Comparison of ENCODE assay signal across 8 cellular contexts in the genomic region with DNA sequence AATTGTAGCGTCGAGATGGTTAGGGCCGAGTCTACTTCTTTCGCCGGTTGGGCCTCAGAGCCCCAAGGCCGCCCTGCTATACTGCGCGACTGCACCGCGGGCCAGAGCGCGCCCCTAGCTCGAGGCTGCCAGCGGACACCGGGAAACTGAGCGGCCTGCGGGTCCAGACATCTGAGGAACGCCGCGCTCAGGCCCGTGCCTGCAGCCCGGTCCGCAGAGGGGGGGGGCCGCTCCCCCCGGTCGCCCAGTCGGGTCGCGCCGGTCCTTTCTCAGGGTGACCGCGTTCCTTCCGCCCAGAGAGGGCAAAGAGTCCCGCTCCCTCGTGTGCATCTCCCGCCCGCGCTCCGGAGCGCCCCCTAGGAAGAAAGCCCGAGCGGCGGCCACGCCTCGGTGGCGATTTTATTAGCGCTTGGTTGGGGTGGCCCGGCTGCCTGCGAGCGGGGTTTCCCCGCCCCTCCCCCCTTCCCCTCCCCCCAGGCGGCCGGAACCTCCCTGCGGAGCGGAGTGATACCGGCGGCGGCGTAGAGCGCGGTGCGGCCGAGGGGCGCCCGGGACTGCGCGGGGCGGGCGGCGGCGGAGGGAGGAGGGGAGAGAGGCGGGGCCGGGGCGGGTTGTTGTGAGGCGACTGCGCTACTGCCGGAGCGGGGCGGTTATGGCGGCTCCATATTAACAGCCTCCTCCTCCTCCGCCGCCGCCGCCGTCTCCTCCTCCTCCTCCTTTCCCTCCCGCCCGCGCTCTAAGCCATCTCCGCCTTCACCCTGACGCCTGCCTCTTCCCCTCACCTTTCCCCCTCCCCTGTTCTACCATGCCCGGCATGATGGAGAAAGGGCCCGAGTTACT. TPM values are rescaled to one million over a fixed set of nuclear protein-coding genes. Genes with fewer than 3 reads are reported as not detected.
DNase-seq lines count a peak whose midpoint lies in the region; ATAC-seq and TF ChIP-seq lines count a peak whose summit lies in the region.

A gene (plus strand): TSS at position 611 of the 840 bp plus-strand sequence. CDS start 195 bp downstream, at position 806.

- CTCF ChIA-PET in RWPE1 (lab: Yijun Ruan, JAX) = interaction anchor here (0.7 to 1.2 kb wide), 4 partner anchors 22 to 886 kb away, joined by 3 to 6 read pairs (median 4); no protein-coding TSS in a partner anchor

- H3K4me3 ChIP-seq in GM23338 = peak within 1 kb of the TSS; percentile 80
- H3K4me3 ChIP-seq in fibroblast of mammary gland (ENCODE audit: control insufficient read depth, low read depth, low read length) = peak within 1 kb of the TSS; percentile 74

- peaks cover 4% of the 10 kb centered on the region; the same call in 1 of the 2 replicates for H4K20me1 ChIP-seq in GM23338 (replicated peaks; ENCODE audit: insufficient read depth)

- H3F3A ChIP-seq in GM23338 (replicated peaks; ENCODE audit: low read depth) = peaks cover 13% of the 10 kb centered on the region

- no peaks in the 10 kb centered on the region; the same call in 1 of the 2 replicates for H3K36me3 ChIP-seq in GM23338 (ENCODE audit: insufficient read depth)

- H3K27ac ChIP-seq in GM23338 (ENCODE audit: low read depth) (peak within 1 kb of the TSS; percentile 100), RWPE1 (peak within 1 kb of the TSS; percentile 100)

- H3K27me3 Mint-ChIP-seq in GM23338 (ENCODE audit: insufficient read depth, low read depth, poor library complexity) = peaks cover 21% of the 10 kb centered on the region
- H3K27me3 Mint-ChIP-seq in activated T-helper 17 cell treated with anti-CD3 and anti-CD28 coated beads, Interleukin-2, amount 50 U/mL, for 72 hours = no peaks in the 10 kb centered on the region
- no peaks in the 10 kb centered on the region for H3K27me3 Mint-ChIP-seq in natural killer cell treated with Interleukin-12 subunit alpha and Interleukin-12 subunit beta and Interleukin-15 and Interleukin-18, amount 100 ng/mL, for 72 hours

- H3K9me3 Mint-ChIP-seq in GM23338 = no peaks in the 10 kb centered on the region
- H3K9me3 Mint-ChIP-seq in activated T-helper 17 cell treated with anti-CD3 and anti-CD28 coated beads, Interleukin-2, amount 50 U/mL, for 72 hours = no peaks in the 10 kb centered on the region
- H3K9me3 Mint-ChIP-seq in natural killer cell treated with Interleukin-12 subunit alpha and Interleukin-12 subunit beta and Interleukin-15 and Interleukin-18, amount 100 ng/mL, for 72 hours = no peaks in the 10 kb centered on the region

- no peaks in the 10 kb centered on the region for H3K9me2 ChIP-seq in GM23338 (ENCODE audit: insufficient read depth)

- H3K4me1 ChIP-seq in GM23338 (ENCODE audit: insufficient read depth) = peaks cover 12% of the 10 kb centered on the region

- POLR2A ChIA-PET in RWPE1 (lab: Yijun Ruan, JAX; ENCODE audit: low non-redundant PET) = no interaction called here

- H2AFZ ChIP-seq in GM23338 = 0 out of 2 replicates have a peak within 1 kb of the TSS, but pooled peaks have one; percentile 0

- H3K79me2 ChIP-seq in GM23338 (replicated peaks; ENCODE audit: insufficient read depth) = peaks cover 29% of the 10 kb centered on the region

- H3K27me3 ChIP-seq in GM23338 (ENCODE audit: insufficient read depth) = no peaks in the 10 kb centered on the region

- DNase-seq in EL (peak; percentile 91), GM23338 (ENCODE audit: low spot score) (peak; percentile 90), LHCN-M2 (ENCODE audit: low read depth) (peak; percentile 90), RWPE1 (ENCODE audit: low spot score) (peak; percentile 86), fibroblast of mammary gland (ENCODE audit: low read depth) (peak; percentile 81)
- peak; percentile 96 for DNase-seq in natural killer cell treated with Interleukin-12 subunit alpha and Interleukin-12 subunit beta and Interleukin-15 and Interleukin-18, amount 100 ng/mL, for 72 hours (ENCODE audit: low spot score)
- peak; percentile 95 for DNase-seq in stimulated activated naive CD8-positive, alpha-beta T cell treated with anti-CD3 and anti-CD28 coated beads, Interleukin-15, Interleukin-2, amounts not matched to agents 100 U/mL and 50 U/mL, for 24 hours

- peak; percentile 70 for ATAC-seq in GM23338
- ATAC-seq in activated T-helper 17 cell treated with anti-CD3 and anti-CD28 coated beads, Interleukin-2, amount 50 U/mL, for 72 hours (replicated peaks) = peak; percentile 83
- ATAC-seq in natural killer cell treated with Interleukin-12 subunit alpha and Interleukin-12 subunit beta and Interleukin-15 and Interleukin-18, amount 100 ng/mL, for 72 hours = peak; percentile 92 to 94
- peak; percentile 87 for ATAC-seq in stimulated activated naive CD8-positive, alpha-beta T cell treated with anti-CD3 and anti-CD28 coated beads, Interleukin-15, Interleukin-2, amounts not matched to agents 100 U/mL and 50 U/mL, for 24 hours

- peak; percentile 52 to 78 for TF ChIP-seq CTCF in GM23338 (conservative IDR thresholded peaks at IDR 0.05; ENCODE audit: low read depth in 2 of 2)
- peak; percentile 72 for TF ChIP-seq CTCF in RWPE1 (conservative IDR thresholded peaks at IDR 0.05; ENCODE audit: low read depth)
- peak; percentile 34 for TF ChIP-seq CTCF in fibroblast of mammary gland (conservative IDR thresholded peaks at IDR 0.05; ENCODE audit: control insufficient read depth, insufficient read depth, low read depth, low read length)

- peaks cover 22% of the 10 kb centered on the region for H3K4me1 Mint-ChIP-seq in GM23338
- no peaks in the 10 kb centered on the region for H3K4me1 Mint-ChIP-seq in activated T-helper 17 cell treated with anti-CD3 and anti-CD28 coated beads, Interleukin-2, amount 50 U/mL, for 72 hours
- H3K4me1 Mint-ChIP-seq in natural killer cell treated with Interleukin-12 subunit alpha and Interleukin-12 subunit beta and Interleukin-15 and Interleukin-18, amount 100 ng/mL, for 72 hours (ENCODE audit: low read depth in 2 of 2) = peaks cover 12 to 16% of the 10 kb centered on the region in 2 donors

- H3K4me2 ChIP-seq in GM23338 = peak within 1 kb of the TSS; percentile 92

- peak within 1 kb of the TSS; percentile 99 for H3K27ac Mint-ChIP-seq in GM23338
- H3K27ac Mint-ChIP-seq in activated T-helper 17 cell treated with anti-CD3 and anti-CD28 coated beads, Interleukin-2, amount 50 U/mL, for 72 hours = peak within 1 kb of the TSS; percentile 94
- peak within 1 kb of the TSS; percentile 92 to 95 for H3K27ac Mint-ChIP-seq in natural killer cell treated with Interleukin-12 subunit alpha and Interleukin-12 subunit beta and Interleukin-15 and Interleukin-18, amount 100 ng/mL, for 72 hours

- peaks cover 17% of the 10 kb centered on the region; the same call in 2 of the 3 replicates for H3K36me3 Mint-ChIP-seq in GM23338 (ENCODE audit: low read depth)
- H3K36me3 Mint-ChIP-seq in activated T-helper 17 cell treated with anti-CD3 and anti-CD28 coated beads, Interleukin-2, amount 50 U/mL, for 72 hours (ENCODE audit: low read depth) = peaks cover 21% of the 10 kb centered on the region
- no peaks in the 10 kb centered on the region for H3K36me3 Mint-ChIP-seq in natural killer cell treated with Interleukin-12 subunit alpha and Interleukin-12 subunit beta and Interleukin-15 and Interleukin-18, amount 100 ng/mL, for 72 hours

- H3K4me3 Mint-ChIP-seq in GM23338 = peak within 1 kb of the TSS; percentile 89
- peak within 1 kb of the TSS; percentile 92 for H3K4me3 Mint-ChIP-seq in activated T-helper 17 cell treated with anti-CD3 and anti-CD28 coated beads, Interleukin-2, amount 50 U/mL, for 72 hours
- H3K4me3 Mint-ChIP-seq in natural killer cell treated with Interleukin-12 subunit alpha and Interleukin-12 subunit beta and Interleukin-15 and Interleukin-18, amount 100 ng/mL, for 72 hours = peak within 1 kb of the TSS; percentile 99

TF ChIP-seq in GM23338, 12 proteins besides CTCF, POLR2A, EP300 and RAD21 (continues in another document):
- TF ChIP-seq, protein P1, sequence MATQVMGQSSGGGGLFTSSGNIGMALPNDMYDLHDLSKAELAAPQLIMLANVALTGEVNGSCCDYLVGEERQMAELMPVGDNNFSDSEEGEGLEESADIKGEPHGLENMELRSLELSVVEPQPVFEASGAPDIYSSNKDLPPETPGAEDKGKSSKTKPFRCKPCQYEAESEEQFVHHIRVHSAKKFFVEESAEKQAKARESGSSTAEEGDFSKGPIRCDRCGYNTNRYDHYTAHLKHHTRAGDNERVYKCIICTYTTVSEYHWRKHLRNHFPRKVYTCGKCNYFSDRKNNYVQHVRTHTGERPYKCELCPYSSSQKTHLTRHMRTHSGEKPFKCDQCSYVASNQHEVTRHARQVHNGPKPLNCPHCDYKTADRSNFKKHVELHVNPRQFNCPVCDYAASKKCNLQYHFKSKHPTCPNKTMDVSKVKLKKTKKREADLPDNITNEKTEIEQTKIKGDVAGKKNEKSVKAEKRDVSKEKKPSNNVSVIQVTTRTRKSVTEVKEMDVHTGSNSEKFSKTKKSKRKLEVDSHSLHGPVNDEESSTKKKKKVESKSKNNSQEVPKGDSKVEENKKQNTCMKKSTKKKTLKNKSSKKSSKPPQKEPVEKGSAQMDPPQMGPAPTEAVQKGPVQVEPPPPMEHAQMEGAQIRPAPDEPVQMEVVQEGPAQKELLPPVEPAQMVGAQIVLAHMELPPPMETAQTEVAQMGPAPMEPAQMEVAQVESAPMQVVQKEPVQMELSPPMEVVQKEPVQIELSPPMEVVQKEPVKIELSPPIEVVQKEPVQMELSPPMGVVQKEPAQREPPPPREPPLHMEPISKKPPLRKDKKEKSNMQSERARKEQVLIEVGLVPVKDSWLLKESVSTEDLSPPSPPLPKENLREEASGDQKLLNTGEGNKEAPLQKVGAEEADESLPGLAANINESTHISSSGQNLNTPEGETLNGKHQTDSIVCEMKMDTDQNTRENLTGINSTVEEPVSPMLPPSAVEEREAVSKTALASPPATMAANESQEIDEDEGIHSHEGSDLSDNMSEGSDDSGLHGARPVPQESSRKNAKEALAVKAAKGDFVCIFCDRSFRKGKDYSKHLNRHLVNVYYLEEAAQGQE (IDR thresholded peaks at IDR 0.05; ENCODE audit: unreplicated experiment) = peak; percentile 18
- TF ChIP-seq ZNF114 (CRISPR knock-in tag; IDR thresholded peaks at IDR 0.05) (0 out of 2 replicates have a peak, but pooled peaks have one; percentile 46), POLR2AphosphoS5 (IDR thresholded peaks at IDR 0.05; ENCODE audit: low read depth) (peak; percentile 59; the same call in 1 of the 2 replicates), EZH2phosphoT487 (IDR thresholded peaks at IDR 0.05; ENCODE audit: unreplicated experiment) (no peak), CREB1 (CRISPR knock-in tag; IDR thresholded peaks at IDR 0.05; ENCODE audit: low read depth) (peak; percentile 73)

RNA-seq across cellular contexts. Expression of the gene that starts here (rescaled TPM):
- 26.2 and 30.5 TPM in 2 replicates for total RNA-seq in GM23338 (2014; rRNA removed; shearing (Covaris generic))
- 15.3 and 19.4 TPM in 2 replicates for polyA plus RNA-seq in GM23338 (2016; fragmentation: Nextera tagmentation; extraction: Ambion mirVana)
- 23.0 and 32.4 TPM in 2 replicates for total RNA-seq in LHCN-M2 (2014; rRNA removed)
- 24.0 TPM for polyA plus RNA-seq in LHCN-M2 (2012)
- total RNA-seq in activated T-helper 17 cell treated with anti-CD3 and anti-CD28 coated beads, Interleukin-2, amount 50 U/mL, for 72 hours = 10 to 100 TPM; 33.6 to 52.1 TPM
- total RNA-seq in natural killer cell treated with Interleukin-12 subunit alpha and Interleukin-12 subunit beta and Interleukin-15 and Interleukin-18, amount 100 ng/mL, for 72 hours = 10 to 100 TPM; 42.1 to 63.0 TPM

Comparison
In these comparisons a context has a peak if more than half of its experiments do, and no peak if none do; other contexts are left out.
1. Peak in every context shown above with its lines: DNase-seq, ATAC-seq, H3K4me3 ChIP-seq and H3K27ac ChIP-seq.